16 cellular contexts compared by ENCODE assay signal in genomic region chrX:21758488-21758887, GRCh38. TPM values are rescaled to one million over a fixed set of nuclear protein-coding genes. Genes with fewer than 3 reads are reported as not detected.
"Had no signal": no experiment of that assay in that cellular context is flagged by ENCODE, and none has a peak within 500 bp of the region (broad histone marks: within the 10 kb centered on the region; RNA-seq: fewer than 3 reads in every experiment).

No MANE protein-coding gene starts in this region.

- H3K4me1 Mint-ChIP-seq: activated CD4-positive, alpha-beta T cell treated with anti-CD3 and anti-CD28 coated beads, Interleukin-2, amount 10 ng/mL, durations not matched to agents 7 days and 5 days had no signal

- H3K4me1 ChIP-seq: transverse colon had no signal

- H3K9me3 ChIP-seq: transverse colon had no signal

- H3K4me3 ChIP-seq: dorsolateral prefrontal cortex, skin epidermis, transverse colon had no signal

- H3K4me3 Mint-ChIP-seq: activated CD4-positive, alpha-beta T cell treated with anti-CD3 and anti-CD28 coated beads, Interleukin-2, amount 10 ng/mL, durations not matched to agents 7 days and 5 days had no signal

- H3K9me3 Mint-ChIP-seq: activated CD4-positive, alpha-beta T cell treated with anti-CD3 and anti-CD28 coated beads, Interleukin-2, amount 10 ng/mL, durations not matched to agents 7 days and 5 days had no signal

- H3K27me3 ChIP-seq: transverse colon had no signal

- DNase-seq: activated CD4-positive, alpha-beta T cell treated with anti-CD3 and anti-CD28 coated beads, Interleukin-2, amount 10 ng/mL, durations not matched to agents 7 days and 5 days; activated naive CD4-positive, alpha-beta T cell; aorta; dorsolateral prefrontal cortex; glutamatergic neuron; kidney glomerular epithelial cell; mesendoderm; stimulated activated CD4-positive, alpha-beta T cell treated with anti-CD3 and anti-CD28 coated beads, Interleukin-4, amount 100 ng/mL, for 24 hours; stimulated activated naive CD4-positive, alpha-beta T cell; substantia nigra; transverse colon had no signal

- H3K27me3 Mint-ChIP-seq: activated CD4-positive, alpha-beta T cell treated with anti-CD3 and anti-CD28 coated beads, Interleukin-2, amount 10 ng/mL, durations not matched to agents 7 days and 5 days had no signal

- H3K36me3 ChIP-seq: transverse colon had no signal

- ATAC-seq: esophagus mucosa had no signal

- H3K27ac ChIP-seq: dorsolateral prefrontal cortex, skin epidermis had no signal

- H3K27ac Mint-ChIP-seq: activated CD4-positive, alpha-beta T cell treated with anti-CD3 and anti-CD28 coated beads, Interleukin-2, amount 10 ng/mL, durations not matched to agents 7 days and 5 days had no signal

RNA-seq across cellular contexts. Expression of gene SMPX, which starts 0.6 kb away (rescaled TPM):
- total RNA-seq: activated CD4-positive, alpha-beta T cell treated with anti-CD3 and anti-CD28 coated beads, Interleukin-2, amount 10 ng/mL, durations not matched to agents 7 days and 5 days; esophagus mucosa; lower leg skin; osteoblast; pulmonary artery endothelial cell had no signal
